ENCODE assay signal across 1 cellular context in genomic region chr13:98253526-98253925, GRCh38.
TF ChIP-seq lines count a peak whose summit lies in the region.

No MANE protein-coding gene starts in this region.

TF ChIP-seq in GM23338, 12 proteins besides CTCF, POLR2A, EP300 and RAD21 (continued from another document):
- TF ChIP-seq, protein P1, sequence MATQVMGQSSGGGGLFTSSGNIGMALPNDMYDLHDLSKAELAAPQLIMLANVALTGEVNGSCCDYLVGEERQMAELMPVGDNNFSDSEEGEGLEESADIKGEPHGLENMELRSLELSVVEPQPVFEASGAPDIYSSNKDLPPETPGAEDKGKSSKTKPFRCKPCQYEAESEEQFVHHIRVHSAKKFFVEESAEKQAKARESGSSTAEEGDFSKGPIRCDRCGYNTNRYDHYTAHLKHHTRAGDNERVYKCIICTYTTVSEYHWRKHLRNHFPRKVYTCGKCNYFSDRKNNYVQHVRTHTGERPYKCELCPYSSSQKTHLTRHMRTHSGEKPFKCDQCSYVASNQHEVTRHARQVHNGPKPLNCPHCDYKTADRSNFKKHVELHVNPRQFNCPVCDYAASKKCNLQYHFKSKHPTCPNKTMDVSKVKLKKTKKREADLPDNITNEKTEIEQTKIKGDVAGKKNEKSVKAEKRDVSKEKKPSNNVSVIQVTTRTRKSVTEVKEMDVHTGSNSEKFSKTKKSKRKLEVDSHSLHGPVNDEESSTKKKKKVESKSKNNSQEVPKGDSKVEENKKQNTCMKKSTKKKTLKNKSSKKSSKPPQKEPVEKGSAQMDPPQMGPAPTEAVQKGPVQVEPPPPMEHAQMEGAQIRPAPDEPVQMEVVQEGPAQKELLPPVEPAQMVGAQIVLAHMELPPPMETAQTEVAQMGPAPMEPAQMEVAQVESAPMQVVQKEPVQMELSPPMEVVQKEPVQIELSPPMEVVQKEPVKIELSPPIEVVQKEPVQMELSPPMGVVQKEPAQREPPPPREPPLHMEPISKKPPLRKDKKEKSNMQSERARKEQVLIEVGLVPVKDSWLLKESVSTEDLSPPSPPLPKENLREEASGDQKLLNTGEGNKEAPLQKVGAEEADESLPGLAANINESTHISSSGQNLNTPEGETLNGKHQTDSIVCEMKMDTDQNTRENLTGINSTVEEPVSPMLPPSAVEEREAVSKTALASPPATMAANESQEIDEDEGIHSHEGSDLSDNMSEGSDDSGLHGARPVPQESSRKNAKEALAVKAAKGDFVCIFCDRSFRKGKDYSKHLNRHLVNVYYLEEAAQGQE (IDR thresholded peaks at IDR 0.05; ENCODE audit: unreplicated experiment) = no peak
- TF ChIP-seq, protein P2, sequence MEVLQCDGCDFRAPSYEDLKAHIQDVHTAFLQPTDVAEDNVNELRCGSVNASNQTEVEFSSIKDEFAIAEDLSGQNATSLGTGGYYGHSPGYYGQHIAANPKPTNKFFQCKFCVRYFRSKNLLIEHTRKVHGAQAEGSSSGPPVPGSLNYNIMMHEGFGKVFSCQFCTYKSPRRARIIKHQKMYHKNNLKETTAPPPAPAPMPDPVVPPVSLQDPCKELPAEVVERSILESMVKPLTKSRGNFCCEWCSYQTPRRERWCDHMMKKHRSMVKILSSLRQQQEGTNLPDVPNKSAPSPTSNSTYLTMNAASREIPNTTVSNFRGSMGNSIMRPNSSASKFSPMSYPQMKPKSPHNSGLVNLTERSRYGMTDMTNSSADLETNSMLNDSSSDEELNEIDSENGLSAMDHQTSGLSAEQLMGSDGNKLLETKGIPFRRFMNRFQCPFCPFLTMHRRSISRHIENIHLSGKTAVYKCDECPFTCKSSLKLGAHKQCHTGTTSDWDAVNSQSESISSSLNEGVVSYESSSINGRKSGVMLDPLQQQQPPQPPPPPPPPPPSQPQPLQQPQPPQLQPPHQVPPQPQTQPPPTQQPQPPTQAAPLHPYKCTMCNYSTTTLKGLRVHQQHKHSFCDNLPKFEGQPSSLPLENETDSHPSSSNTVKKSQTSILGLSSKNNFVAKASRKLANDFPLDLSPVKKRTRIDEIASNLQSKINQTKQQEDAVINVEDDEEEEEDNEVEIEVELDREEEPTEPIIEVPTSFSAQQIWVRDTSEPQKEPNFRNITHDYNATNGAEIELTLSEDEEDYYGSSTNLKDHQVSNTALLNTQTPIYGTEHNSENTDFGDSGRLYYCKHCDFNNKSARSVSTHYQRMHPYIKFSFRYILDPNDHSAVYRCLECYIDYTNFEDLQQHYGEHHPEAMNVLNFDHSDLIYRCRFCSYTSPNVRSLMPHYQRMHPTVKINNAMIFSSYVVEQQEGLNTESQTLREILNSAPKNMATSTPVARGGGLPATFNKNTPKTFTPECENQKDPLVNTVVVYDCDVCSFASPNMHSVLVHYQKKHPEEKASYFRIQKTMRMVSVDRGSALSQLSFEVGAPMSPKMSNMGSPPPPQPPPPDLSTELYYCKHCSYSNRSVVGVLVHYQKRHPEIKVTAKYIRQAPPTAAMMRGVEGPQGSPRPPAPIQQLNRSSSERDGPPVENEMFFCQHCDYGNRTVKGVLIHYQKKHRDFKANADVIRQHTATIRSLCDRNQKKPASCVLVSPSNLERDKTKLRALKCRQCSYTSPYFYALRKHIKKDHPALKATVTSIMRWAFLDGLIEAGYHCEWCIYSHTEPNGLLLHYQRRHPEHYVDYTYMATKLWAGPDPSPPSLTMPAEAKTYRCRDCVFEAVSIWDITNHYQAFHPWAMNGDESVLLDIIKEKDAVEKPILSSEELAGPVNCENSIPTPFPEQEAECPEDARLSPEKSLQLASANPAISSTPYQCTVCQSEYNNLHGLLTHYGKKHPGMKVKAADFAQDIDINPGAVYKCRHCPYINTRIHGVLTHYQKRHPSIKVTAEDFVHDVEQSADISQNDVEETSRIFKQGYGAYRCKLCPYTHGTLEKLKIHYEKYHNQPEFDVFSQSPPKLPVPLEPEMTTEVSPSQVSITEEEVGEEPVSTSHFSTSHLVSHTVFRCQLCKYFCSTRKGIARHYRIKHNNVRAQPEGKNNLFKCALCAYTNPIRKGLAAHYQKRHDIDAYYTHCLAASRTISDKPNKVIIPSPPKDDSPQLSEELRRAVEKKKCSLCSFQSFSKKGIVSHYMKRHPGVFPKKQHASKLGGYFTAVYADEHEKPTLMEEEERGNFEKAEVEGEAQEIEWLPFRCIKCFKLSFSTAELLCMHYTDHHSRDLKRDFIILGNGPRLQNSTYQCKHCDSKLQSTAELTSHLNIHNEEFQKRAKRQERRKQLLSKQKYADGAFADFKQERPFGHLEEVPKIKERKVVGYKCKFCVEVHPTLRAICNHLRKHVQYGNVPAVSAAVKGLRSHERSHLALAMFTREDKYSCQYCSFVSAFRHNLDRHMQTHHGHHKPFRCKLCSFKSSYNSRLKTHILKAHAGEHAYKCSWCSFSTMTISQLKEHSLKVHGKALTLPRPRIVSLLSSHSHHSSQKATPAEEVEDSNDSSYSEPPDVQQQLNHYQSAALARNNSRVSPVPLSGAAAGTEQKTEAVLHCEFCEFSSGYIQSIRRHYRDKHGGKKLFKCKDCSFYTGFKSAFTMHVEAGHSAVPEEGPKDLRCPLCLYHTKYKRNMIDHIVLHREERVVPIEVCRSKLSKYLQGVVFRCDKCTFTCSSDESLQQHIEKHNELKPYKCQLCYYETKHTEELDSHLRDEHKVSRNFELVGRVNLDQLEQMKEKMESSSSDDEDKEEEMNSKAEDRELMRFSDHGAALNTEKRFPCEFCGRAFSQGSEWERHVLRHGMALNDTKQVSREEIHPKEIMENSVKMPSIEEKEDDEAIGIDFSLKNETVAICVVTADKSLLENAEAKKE (CRISPR knock-in tag; IDR thresholded peaks at IDR 0.05) = no peak
- TF ChIP-seq EZH2phosphoT487 (IDR thresholded peaks at IDR 0.05; ENCODE audit: unreplicated experiment) (no peak), JUNB (IDR thresholded peaks at IDR 0.05; ENCODE audit: unreplicated experiment) (no peak), ZNF114 (CRISPR knock-in tag; IDR thresholded peaks at IDR 0.05) (no peak), ZNF331 (CRISPR knock-in tag; IDR thresholded peaks at IDR 0.05; ENCODE audit: low read depth) (no peak), STAT1 (IDR thresholded peaks at IDR 0.05; ENCODE audit: unreplicated experiment) (no peak)
